Comparison of ENCODE assay signal across 19 cellular contexts in genomic region chr2:150036622-150037021, GRCh38.
"Had no signal": no experiment of that assay in that cellular context is flagged by ENCODE, and none has a peak within 500 bp of the region (broad histone marks: within the 10 kb centered on the region; RNA-seq: fewer than 3 reads in every experiment).

No MANE protein-coding gene starts in this region.

- H3K27me3 ChIP-seq: adrenal gland, ascending aorta, breast epithelium, uterus had no signal

- DNase-seq: activated CD8-positive, alpha-beta memory T cell treated with anti-CD3 and anti-CD28 coated beads for 24 hours; activated CD8-positive, alpha-beta memory T cell treated with anti-CD3 and anti-CD28 coated beads, Interleukin-2, amount 50 U/mL, for 48 hours; activated naive CD4-positive, alpha-beta T cell; activated T-cell treated with anti-CD3 and anti-CD28 coated beads, Interleukin-2, amount 50 U/mL, for 4 hours; adrenal gland; head of caudate nucleus; left cardiac atrium; posterior cingulate gyrus; stimulated activated CD4-positive, alpha-beta T cell treated with anti-CD3 and anti-CD28 coated beads, Interleukin-15, amount 100 ng/mL, for 24 hours; T-helper 1 cell; trophoblast cell; uterus had no signal

- H3K4me3 ChIP-seq: adrenal gland, ascending aorta, breast epithelium, coronary artery, smooth muscle cell, uterus had no signal

- H3K9me3 ChIP-seq: adrenal gland, ascending aorta, breast epithelium, uterus had no signal

- H3K36me3 ChIP-seq: adrenal gland, ascending aorta, breast epithelium, uterus had no signal

- ATAC-seq: activated T-cell treated with anti-CD3 and anti-CD28 coated beads, Interleukin-2, amount 50 U/mL, for 4 hours; left cardiac atrium; sciatic nerve; stimulated activated memory B cell treated with anti-CD40 and anti-IgM and Interleukin-4, amounts not matched to agents 10 μg/mL and 1 μg/mL and 100 μg/mL, for 72 hours; WTC11 had no signal

- H3K27ac ChIP-seq: adrenal gland, ascending aorta, breast epithelium, coronary artery, uterus had no signal

- H3K4me1 ChIP-seq: adrenal gland, ascending aorta, breast epithelium, uterus had no signal
